ENCODE assay signal across 14 cellular contexts in the genomic region with DNA sequence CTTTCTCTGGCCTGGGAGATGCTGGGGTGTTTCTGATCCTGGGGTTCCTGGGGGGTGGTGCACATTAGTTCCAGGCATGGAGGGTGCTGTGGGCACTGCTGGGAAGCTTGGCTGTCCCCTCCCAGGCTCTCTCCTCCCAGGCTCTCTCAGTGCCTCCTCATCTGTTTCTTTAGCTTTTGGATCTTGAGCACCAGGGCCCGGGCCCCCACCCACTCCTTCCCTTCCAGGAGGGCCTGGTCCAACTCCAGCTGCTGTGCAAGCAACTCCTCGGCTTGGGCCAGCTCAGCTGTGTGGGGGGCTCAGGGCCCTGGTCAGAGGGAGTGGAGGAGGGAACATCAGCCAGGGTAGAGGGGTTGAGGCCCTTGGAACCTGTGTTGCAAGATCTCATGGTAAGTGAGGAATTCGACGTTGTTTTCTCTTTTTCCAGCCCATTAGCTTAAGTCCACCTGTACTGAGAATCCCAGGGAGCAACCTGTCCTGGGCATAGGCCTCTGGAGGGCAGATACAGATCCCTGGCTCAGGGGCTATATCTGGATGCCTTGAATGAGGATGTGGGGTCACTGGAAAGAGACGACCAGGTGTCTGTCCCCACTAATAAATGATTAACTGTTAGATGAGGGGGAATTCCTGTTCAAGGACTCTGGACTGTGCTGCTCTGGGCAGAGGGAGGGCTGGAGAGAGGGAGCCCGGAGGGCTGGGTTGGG.
"Had no signal": no experiment of that assay in that cellular context is flagged by ENCODE, and none has a peak within 500 bp of the region (broad histone marks: within the 10 kb centered on the region; RNA-seq: fewer than 3 reads in every experiment).

No MANE protein-coding gene starts in this region.

- H3K27ac Mint-ChIP-seq: activated CD8-positive, alpha-beta memory T cell treated with anti-CD3 and anti-CD28 coated beads, Interleukin-2, amount 10 ng/mL, durations not matched to agents 7 days and 5 days; activated T-cell treated with anti-CD3 and anti-CD28 coated beads, Interleukin-2, amount 50 U/mL, for 72 hours; naive thymus-derived CD4-positive, alpha-beta T cell; T-helper 2 cell treated with Interferon-gamma antibody and Interleukin-4, amounts not matched to agents 5 μg/mL and 100 μg/mL, for 36 hours had no signal

- H3K4me3 Mint-ChIP-seq: activated CD8-positive, alpha-beta memory T cell treated with anti-CD3 and anti-CD28 coated beads, Interleukin-2, amount 10 ng/mL, durations not matched to agents 7 days and 5 days; activated T-cell treated with anti-CD3 and anti-CD28 coated beads, Interleukin-2, amount 50 U/mL, for 72 hours; naive thymus-derived CD4-positive, alpha-beta T cell; T-helper 2 cell treated with Interferon-gamma antibody and Interleukin-4, amounts not matched to agents 5 μg/mL and 100 μg/mL, for 36 hours had no signal

- H3K4me1 ChIP-seq: ascending aorta, heart right ventricle, lower lobe of right lung, psoas muscle had no signal

- H3K4me3 ChIP-seq: ascending aorta, heart right ventricle, lower lobe of right lung, psoas muscle, upper lobe of left lung had no signal

- ATAC-seq: activated CD8-positive, alpha-beta memory T cell treated with anti-CD3 and anti-CD28 coated beads, Interleukin-2, amount 10 ng/mL, durations not matched to agents 7 days and 5 days; activated T-cell treated with anti-CD3 and anti-CD28 coated beads, Interleukin-2, amount 50 U/mL, for 72 hours; heart right ventricle; lower lobe of right lung; naive thymus-derived CD4-positive, alpha-beta T cell; psoas muscle had no signal

- H3K36me3 ChIP-seq: ascending aorta, heart right ventricle, lower lobe of right lung, upper lobe of left lung had no signal

- H3K27me3 ChIP-seq: ascending aorta, heart right ventricle, upper lobe of left lung had no signal

- DNase-seq: activated CD8-positive, alpha-beta memory T cell treated with anti-CD3 and anti-CD28 coated beads, Interleukin-2, amount 10 ng/mL, durations not matched to agents 7 days and 5 days; activated T-cell treated with anti-CD3 and anti-CD28 coated beads, Interleukin-2, amount 50 U/mL, for 72 hours; heart right ventricle; lower lobe of right lung; midbrain; naive thymus-derived CD4-positive, alpha-beta T cell; nucleus accumbens; psoas muscle; stimulated activated CD4-positive, alpha-beta T cell treated with anti-CD3 and anti-CD28 coated beads, Interleukin-2, amount 100 ng/mL, for 48 hours; stimulated activated naive CD4-positive, alpha-beta T cell treated with Interleukin-2 at 50 U/mL for 16 hours; SW 1271; upper lobe of left lung had no signal

- H3K4me1 Mint-ChIP-seq: activated CD8-positive, alpha-beta memory T cell treated with anti-CD3 and anti-CD28 coated beads, Interleukin-2, amount 10 ng/mL, durations not matched to agents 7 days and 5 days had no signal

- H3K27ac ChIP-seq: ascending aorta, heart right ventricle, lower lobe of right lung, psoas muscle, upper lobe of left lung had no signal

- H3K9me3 ChIP-seq: ascending aorta, heart right ventricle, lower lobe of right lung, psoas muscle, upper lobe of left lung had no signal

- H3K36me3 Mint-ChIP-seq: activated CD8-positive, alpha-beta memory T cell treated with anti-CD3 and anti-CD28 coated beads, Interleukin-2, amount 10 ng/mL, durations not matched to agents 7 days and 5 days; naive thymus-derived CD4-positive, alpha-beta T cell had no signal

- H3K9me3 Mint-ChIP-seq: activated T-cell treated with anti-CD3 and anti-CD28 coated beads, Interleukin-2, amount 50 U/mL, for 72 hours; T-helper 2 cell treated with Interferon-gamma antibody and Interleukin-4, amounts not matched to agents 5 μg/mL and 100 μg/mL, for 36 hours had no signal
